Comparison of ENCODE assay signal across 6 cellular contexts in the genomic region with DNA sequence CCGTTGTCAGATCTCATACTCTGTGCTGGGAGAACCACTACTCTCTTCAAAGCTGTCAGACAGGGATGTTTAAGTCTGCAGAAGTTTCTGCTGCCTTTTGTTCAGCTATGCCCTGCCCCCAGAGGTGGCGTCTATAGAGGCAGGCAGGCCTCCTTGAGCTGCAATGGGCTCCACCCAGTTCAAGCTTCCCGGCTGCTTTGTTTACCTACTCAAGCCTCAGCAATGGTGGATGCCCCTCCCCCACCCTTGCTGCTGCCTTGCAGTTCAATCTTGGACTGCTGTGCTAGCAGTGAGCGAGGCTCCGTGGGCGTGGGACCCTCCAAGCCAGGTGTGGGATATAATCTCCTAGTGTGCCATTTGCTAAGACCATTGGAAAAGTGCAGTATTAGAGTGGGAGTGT. TPM values are rescaled to one million over a fixed set of nuclear protein-coding genes. Genes with fewer than 3 reads are reported as not detected.
"Had no signal": no experiment of that assay in that cellular context is flagged by ENCODE, and none has a peak within 500 bp of the region (broad histone marks: within the 10 kb centered on the region; RNA-seq: fewer than 3 reads in every experiment).

No MANE protein-coding gene starts in this region.

RNA-seq across cellular contexts. Expression of a gene that starts 32.2 kb away (rescaled TPM):
- total RNA-seq: left lobe of liver, mammary epithelial cell, mucosa of gallbladder, sciatic nerve, transverse colon had no signal
- polyA plus RNA-seq: keratinocyte, mammary epithelial cell had no signal
